In genomic region chr19:8580710-8581281, GRCh38 we compare ENCODE assay signal across 9 cellular contexts. TPM values are rescaled to one million over a fixed set of nuclear protein-coding genes. Genes with fewer than 3 reads are reported as not detected.
DNase-seq lines count a peak whose midpoint lies in the region; ATAC-seq, FAIRE-seq and TF ChIP-seq lines count a peak whose summit lies in the region.
"Had no signal": no experiment of that assay in that cellular context is flagged by ENCODE, and none has a peak within 500 bp of the region (broad histone marks: within the 10 kb centered on the region; RNA-seq: fewer than 3 reads in every experiment).

No MANE protein-coding gene starts in this region.

- H3K27ac ChIP-seq in BLaER1: no peak overlapping the region
- H3K27ac ChIP-seq in HepG2 (ENCODE audit: extremely low read length, insufficient read depth, low read length): no peak overlapping the region

- H3K9me3 ChIP-seq in BLaER1: no peaks in the 10 kb centered on the region
- no peaks in the 10 kb centered on the region for H3K9me3 ChIP-seq in HepG2 (ENCODE audit: low read length)

- peak; percentile 61 for FAIRE-seq in HepG2 (lab: Jason Lieb, UNC)

- in situ Hi-C loops in HepG2 (cut with HindIII; ENCODE audit: extremely low pct_ligation_motif_present, low pct_unique_long_range_greater_than_20kb): no loop called here

- no TSS peak for BruUV-seq in HepG2 (replicated peaks; lab: Mats Ljungman, UMichigan)

- DNase-seq in NCI-H2227 (lab: John Stamatoyannopoulos, UW; ENCODE audit: unreplicated experiment) (peak; percentile 77), choroid plexus epithelial cell (ENCODE audit: low read depth) (peak; percentile 81), HepG2 (ENCODE audit: low spot score) (peak; percentile 63)
- DNase-seq in activated CD4-positive, alpha-beta T cell treated with anti-CD3 and anti-CD28 coated beads for 4 hours: peak; percentile 79 to 84
- DNase-seq in stimulated activated CD4-positive, alpha-beta T cell treated with anti-CD3 and anti-CD28 coated beads, TNF-alpha, amount 100 ng/mL, for 48 hours (ENCODE audit: low read depth in 3 of 3): peak; percentile 71 to 78 (median 77)

- H3K36me3 ChIP-seq in BLaER1 (peaks cover 34% of the 10 kb centered on the region), HepG2 (replicated peaks in 1 of 2; ENCODE audit: control insufficient read depth in 1 of 2, insufficient read depth in 2 of 2, low read length in 2 of 2) (no peaks in the 10 kb centered on the region)

- intact Hi-C loops in HepG2 (cut with micrococcal nuclease; ENCODE audit: unreplicated experiment): no loop called here

- H3K9ac ChIP-seq in BLaER1 (0 out of 2 replicates have a peak overlapping the region, but pooled peaks have one; percentile 15), HepG2 (ENCODE audit: insufficient read depth, low read depth, low read length) (no peak overlapping the region)

- TF ChIP-seq POLR2A in HepG2 (IDR thresholded peaks at IDR 0.05; ENCODE audit: insufficient read depth in 1 of 2, low read depth in 2 of 2, low read length in 2 of 2): no peak

- ATAC-seq in GM21515 (IDR thresholded peaks at IDR 0.05; ENCODE audit: unreplicated experiment) (peak; percentile 46), HepG2 (peak; percentile 71), GM19023 (IDR thresholded peaks at IDR 0.05; ENCODE audit: unreplicated experiment) (no peak)

- peaks cover 49% of the 10 kb centered on the region for H3K4me1 ChIP-seq in BLaER1
- peaks cover 40% of the 10 kb centered on the region for H3K4me1 ChIP-seq in HepG2 (ENCODE audit: insufficient read depth, low read length)

- H3K27me3 ChIP-seq in BLaER1: peaks cover 6% of the 10 kb centered on the region; the same call in 1 of the 2 replicates
- peaks cover 0 to 11% of the 10 kb centered on the region in 2 experiments; a peak in 2 of 5 replicates for H3K27me3 ChIP-seq in HepG2 (ENCODE audit: control insufficient read depth in 1 of 2, insufficient read depth in 2 of 2, low read length in 2 of 2)

- H3K4me2 ChIP-seq in BLaER1 (peak overlapping the region; percentile 72), HepG2 (ENCODE audit: low read depth, low read length) (peak overlapping the region; percentile 39; the same call in 1 of the 2 replicates)

- 11% methylated on average over 7 of the region's 21 CpGs for WGBS in HepG2 (ENCODE audit: low lambda C conversion rate)

- H4K20me1 ChIP-seq in BLaER1 (0 out of 2 replicates have a peak, but pooled peaks cover 7% of the 10 kb centered on the region), HepG2 (ENCODE audit: insufficient read depth, low read length) (no peaks in the 10 kb centered on the region)

- POLR2A ChIA-PET in HepG2 (lab: Yijun Ruan, JAX): interaction anchor here (1.1 to 1.7 kb wide), 2 partner anchors 67 to 113 kb away, joined by 5 to 8 read pairs; partner anchors contain the start of gene ZNF414

- TF ChIP-seq CTCF in choroid plexus epithelial cell (conservative IDR thresholded peaks at IDR 0.05; ENCODE audit: low read depth, low read length) (peak; percentile 88), HepG2 (CRISPR knock-in tag; IDR thresholded peaks at IDR 0.05) (peak; percentile 95)

- H2AFZ ChIP-seq in HepG2 (ENCODE audit: low read length): no peak overlapping the region

- CTCF ChIA-PET in HepG2 (lab: Yijun Ruan, JAX; ENCODE audit: low intra/inter-chr PET ratio, low total read pairs): interaction anchor here (1.8 to 4.1 kb wide), 3 partner anchors 42 to 113 kb away, joined by 8 to 35 read pairs (median 21); no protein-coding TSS in a partner anchor

- no peaks in the 10 kb centered on the region for H3K79me2 ChIP-seq in HepG2 (ENCODE audit: insufficient read depth, low read length)

- H3K4me3 ChIP-seq in BLaER1 (no peak overlapping the region), choroid plexus epithelial cell (ENCODE audit: low read depth, low read length) (no peak overlapping the region), HepG2 (replicated peaks in 1 of 3; ENCODE audit: insufficient read depth in 1 of 3, low read depth in 2 of 3, low read length in 3 of 3) (no peak overlapping the region; a peak in 1 of 6 replicates)

- peak; percentile 92 for TF ChIP-seq RAD21 in HepG2 (CRISPR knock-in tag; IDR thresholded peaks at IDR 0.05)

- no peak for TF ChIP-seq EP300 in HepG2 (IDR thresholded peaks at IDR 0.05; ENCODE audit: low read depth in 2 of 2, low read length in 2 of 2)
- TF ChIP-seq EP300 in HepG2 (CRISPR knock-in tag; IDR thresholded peaks at IDR 0.05; ENCODE audit: borderline replicate concordance): no peak

TF ChIP-seq in HepG2, 621 proteins besides CTCF, POLR2A, EP300 and RAD21 (continues in another document):
- TF ChIP-seq ZNF234 (CRISPR knock-in tag; conservative IDR thresholded peaks at IDR 0.05): no peak
- peak; percentile 56; the same call in 1 of the 2 replicates for TF ChIP-seq THAP11 (CRISPR knock-in tag; IDR thresholded peaks at IDR 0.05)

RNA-seq across cellular contexts. Expression of gene MYO1F, which starts 3.6 kb away (rescaled TPM):
- total RNA-seq in HepG2 (2016; rRNA removed; fragmentation: Illumina TruSeq; extraction: Trizol): 0.09 and 0.13 TPM in 2 replicates
- 0.20 and 0.26 TPM in 2 replicates for total RNA-seq in HepG2 (2016; cell fraction: cytosol; rRNA removed; fragmentation: Illumina TruSeq; extraction: Trizol; ENCODE audit: low read depth)
- total RNA-seq in HepG2 (2016; cell fraction: insoluble cytoplasmic fraction; rRNA removed; fragmentation: Illumina TruSeq; extraction: Trizol): 0.11 and 0.16 TPM in 2 replicates
- 0.21 and 0.80 TPM in 2 replicates for total RNA-seq in HepG2 (2016; cell fraction: membrane; rRNA removed; fragmentation: Illumina TruSeq; extraction: Trizol)
- total RNA-seq in HepG2 (2016; cell fraction: nucleus; rRNA removed; fragmentation: Illumina TruSeq; extraction: Trizol): not detected in 2 replicates
- polyA plus RNA-seq in HepG2 (2011; rRNA removed): 0.13 and 0.34 TPM in 2 replicates
- 0.13 and 0.30 TPM in 2 replicates for polyA plus RNA-seq in HepG2 (2011; cell fraction: cytosol; rRNA removed)
- polyA plus RNA-seq in HepG2 (2011; cell fraction: nucleus; rRNA removed): 0.40 and 0.64 TPM in 2 replicates
- 0.42 and 1.5 TPM in 2 replicates for polyA plus RNA-seq in HepG2 (2012)
- polyA plus RNA-seq in HepG2 (2016; cell fraction: cytosol; fragmentation: Illumina TruSeq; extraction: Trizol; ENCODE audit: low read depth): 0.25 and 0.37 TPM in 2 replicates
- 0.16 TPM in 1 of 2 replicates, not detected in the other for polyA plus RNA-seq in HepG2 (2016; cell fraction: insoluble cytoplasmic fraction; fragmentation: Illumina TruSeq; extraction: Trizol; ENCODE audit: low read depth)
- polyA plus RNA-seq in HepG2 (2016; cell fraction: membrane; fragmentation: Illumina TruSeq; extraction: Trizol; ENCODE audit: low read depth): 0.32 and 0.36 TPM in 2 replicates
- 0.17 and 0.21 TPM in 2 replicates for polyA plus RNA-seq in HepG2 (2016; cell fraction: nucleus; fragmentation: Illumina TruSeq; extraction: Trizol; ENCODE audit: insufficient read depth, low read depth)
- 0.42 and 0.63 TPM in 2 replicates for polyA minus RNA-seq in HepG2 (2011; rRNA and poly(A)+ RNA removed; ENCODE audit: low replicate concordance)
- not detected in 2 replicates for polyA minus RNA-seq in HepG2 (2011; cell fraction: cytosol; rRNA and poly(A)+ RNA removed)
- polyA minus RNA-seq in HepG2 (2011; cell fraction: nucleus; rRNA and poly(A)+ RNA removed): not detected in 2 replicates

RNA-seq across cellular contexts. Expression of gene ADAMTS10, which starts 29.7 kb away (rescaled TPM):
- 0.49 TPM in 1 of 2 replicates, not detected in the other for total RNA-seq in HepG2 (2016; rRNA removed; fragmentation: Illumina TruSeq; extraction: Trizol)
- not detected in 2 replicates for total RNA-seq in HepG2 (2016; cell fraction: cytosol; rRNA removed; fragmentation: Illumina TruSeq; extraction: Trizol; ENCODE audit: low read depth)
- 0.24 TPM in 1 of 2 replicates, not detected in the other for total RNA-seq in HepG2 (2016; cell fraction: insoluble cytoplasmic fraction; rRNA removed; fragmentation: Illumina TruSeq; extraction: Trizol)
- not detected in 2 replicates for total RNA-seq in HepG2 (2016; cell fraction: membrane; rRNA removed; fragmentation: Illumina TruSeq; extraction: Trizol)
- total RNA-seq in HepG2 (2016; cell fraction: nucleus; rRNA removed; fragmentation: Illumina TruSeq; extraction: Trizol): 1.2 TPM in 1 of 2 replicates, not detected in the other
- 1.7 and 3.0 TPM in 2 replicates for polyA plus RNA-seq in HepG2 (2011; rRNA removed)
- 0.46 and 0.68 TPM in 2 replicates for polyA plus RNA-seq in HepG2 (2011; cell fraction: cytosol; rRNA removed)
- polyA plus RNA-seq in HepG2 (2011; cell fraction: nucleus; rRNA removed): 33.0 and 37.3 TPM in 2 replicates
- polyA plus RNA-seq in HepG2 (2012): 2.1 and 3.0 TPM in 2 replicates
- not detected in 2 replicates for polyA plus RNA-seq in HepG2 (2016; cell fraction: cytosol; fragmentation: Illumina TruSeq; extraction: Trizol; ENCODE audit: low read depth)
- not detected in 2 replicates for polyA plus RNA-seq in HepG2 (2016; cell fraction: insoluble cytoplasmic fraction; fragmentation: Illumina TruSeq; extraction: Trizol; ENCODE audit: low read depth)
- not detected in 2 replicates for polyA plus RNA-seq in HepG2 (2016; cell fraction: membrane; fragmentation: Illumina TruSeq; extraction: Trizol; ENCODE audit: low read depth)
- polyA plus RNA-seq in HepG2 (2016; cell fraction: nucleus; fragmentation: Illumina TruSeq; extraction: Trizol; ENCODE audit: insufficient read depth, low read depth): 0.67 and 1.2 TPM in 2 replicates
- 1.9 and 2.8 TPM in 2 replicates for polyA minus RNA-seq in HepG2 (2011; rRNA and poly(A)+ RNA removed; ENCODE audit: low replicate concordance)
- 0.79 TPM in 1 of 2 replicates, not detected in the other for polyA minus RNA-seq in HepG2 (2011; cell fraction: cytosol; rRNA and poly(A)+ RNA removed)
- polyA minus RNA-seq in HepG2 (2011; cell fraction: nucleus; rRNA and poly(A)+ RNA removed): 7.1 and 8.1 TPM in 2 replicates
- polyA plus RNA-seq: IgD-negative memory B cell had no signal

RNA-seq across cellular contexts. Expression of gene NFILZ, which starts 49.6 kb away (rescaled TPM):
- total RNA-seq in HepG2 (2016; rRNA removed; fragmentation: Illumina TruSeq; extraction: Trizol): not detected in 2 replicates
- total RNA-seq in HepG2 (2016; cell fraction: cytosol; rRNA removed; fragmentation: Illumina TruSeq; extraction: Trizol; ENCODE audit: low read depth): not detected in 2 replicates
- total RNA-seq in HepG2 (2016; cell fraction: insoluble cytoplasmic fraction; rRNA removed; fragmentation: Illumina TruSeq; extraction: Trizol): not detected in 2 replicates
- not detected in 2 replicates for total RNA-seq in HepG2 (2016; cell fraction: membrane; rRNA removed; fragmentation: Illumina TruSeq; extraction: Trizol)
- not detected in 2 replicates for total RNA-seq in HepG2 (2016; cell fraction: nucleus; rRNA removed; fragmentation: Illumina TruSeq; extraction: Trizol)
- polyA plus RNA-seq in HepG2 (2011; rRNA removed): not detected in 2 replicates
- polyA plus RNA-seq in HepG2 (2011; cell fraction: cytosol; rRNA removed): not detected in 2 replicates
- not detected in 2 replicates for polyA plus RNA-seq in HepG2 (2011; cell fraction: nucleus; rRNA removed)
- not detected in 2 replicates for polyA plus RNA-seq in HepG2 (2012)
- polyA plus RNA-seq in HepG2 (2016; cell fraction: cytosol; fragmentation: Illumina TruSeq; extraction: Trizol; ENCODE audit: low read depth): not detected in 2 replicates
- polyA plus RNA-seq in HepG2 (2016; cell fraction: insoluble cytoplasmic fraction; fragmentation: Illumina TruSeq; extraction: Trizol; ENCODE audit: low read depth): not detected in 2 replicates
- polyA plus RNA-seq in HepG2 (2016; cell fraction: membrane; fragmentation: Illumina TruSeq; extraction: Trizol; ENCODE audit: low read depth): not detected in 2 replicates
- polyA plus RNA-seq in HepG2 (2016; cell fraction: nucleus; fragmentation: Illumina TruSeq; extraction: Trizol; ENCODE audit: insufficient read depth, low read depth): not detected in 2 replicates
- not detected in 2 replicates for polyA minus RNA-seq in HepG2 (2011; rRNA and poly(A)+ RNA removed; ENCODE audit: low replicate concordance)
- polyA minus RNA-seq in HepG2 (2011; cell fraction: cytosol; rRNA and poly(A)+ RNA removed): not detected in 2 replicates
- not detected in 2 replicates for polyA minus RNA-seq in HepG2 (2011; cell fraction: nucleus; rRNA and poly(A)+ RNA removed)
- polyA plus RNA-seq: IgD-negative memory B cell had no signal
